ENCODE assay signal across 1 cellular context in genomic region chr6:80214436-80215022, GRCh38.
TF ChIP-seq lines count a peak whose summit lies in the region.

No MANE protein-coding gene starts in this region.

TF ChIP-seq in IMR-90, 13 proteins besides CTCF, POLR2A, EP300 and RAD21:
- TF ChIP-seq RFX5 (IDR thresholded peaks at IDR 0.05; ENCODE audit: low read depth, low read length) (no peak), SMC3 (IDR thresholded peaks at IDR 0.05; ENCODE audit: low read depth, low read length) (peak; percentile 76), MAFK (IDR thresholded peaks at IDR 0.05; ENCODE audit: low read depth, low read length) (no peak)
